In genomic region chr18:51666717-51667320, GRCh38 we compare ENCODE assay signal across 11 cellular contexts.
DNase-seq lines count a peak whose midpoint lies in the region; ATAC-seq, FAIRE-seq and TF ChIP-seq lines count a peak whose summit lies in the region.
"Had no signal": no experiment of that assay in that cellular context is flagged by ENCODE, and none has a peak within 500 bp of the region (broad histone marks: within the 10 kb centered on the region; RNA-seq: fewer than 3 reads in every experiment).

No MANE protein-coding gene starts in this region.

- intact Hi-C loops in body of pancreas (cut with DNase I) = loop anchor here (10.0 kb wide), 1 partner anchor 618 kb away; no protein-coding TSS in a partner anchor
- intact Hi-C loops in Calu3 (cut with micrococcal nuclease; ENCODE audit: unreplicated experiment) = loop anchor here (5.0 kb wide), 2 partner anchors 560 to 1715 kb away; no protein-coding TSS in a partner anchor

- no peaks in the 10 kb centered on the region for H3K27me3 ChIP-seq in body of pancreas

- H3K27ac ChIP-seq in body of pancreas = no peak overlapping the region
- H3K27ac ChIP-seq: KMS-11 had no signal

- H3K9me3 ChIP-seq in body of pancreas = no peaks in the 10 kb centered on the region

- H3K36me3 Mint-ChIP-seq in Calu3 (ENCODE audit: insufficient read depth, unreplicated experiment) = no peaks in the 10 kb centered on the region
- H3K36me3 Mint-ChIP-seq: CD8-positive, alpha-beta memory T cell had no signal

- TF ChIP-seq CTCF in body of pancreas (IDR thresholded peaks at IDR 0.05) (no peak), Calu3 (IDR thresholded peaks at IDR 0.05; ENCODE audit: unreplicated experiment) (no peak), D721Med (IDR thresholded peaks at IDR 0.05; ENCODE audit: insufficient read depth, missing control alignments) (no peak)

- no peak overlapping the region for H3K27ac Mint-ChIP-seq in Calu3 (ENCODE audit: unreplicated experiment)
- H3K27ac Mint-ChIP-seq: CD8-positive, alpha-beta memory T cell; T-helper 17 cell had no signal

- H3K36me3 ChIP-seq in body of pancreas (replicated peaks in 1 of 2; ENCODE audit: insufficient read depth in 1 of 2, low read depth in 2 of 2) = no peaks in the 10 kb centered on the region

- no peaks in the 10 kb centered on the region for H3K9me3 Mint-ChIP-seq in Calu3 (ENCODE audit: low read depth, unreplicated experiment)

- ATAC-seq in body of pancreas (no peak), GM21717 (IDR thresholded peaks at IDR 0.05; ENCODE audit: unreplicated experiment) (no peak)
- ATAC-seq: T-helper 17 cell had no signal

- TF ChIP-seq POLR2A in body of pancreas (IDR thresholded peaks at IDR 0.05) = no peak

- H3K4me3 Mint-ChIP-seq in Calu3 (ENCODE audit: low read depth, unreplicated experiment) = no peak overlapping the region
- H3K4me3 Mint-ChIP-seq: CD8-positive, alpha-beta memory T cell; T-helper 17 cell had no signal

- H3K4me1 ChIP-seq in body of pancreas = peaks cover 6% of the 10 kb centered on the region

- H3K4me3 ChIP-seq in body of pancreas = no peak overlapping the region

- no TSS peak for BruUV-seq in Calu3 (replicated peaks; lab: Mats Ljungman, UMichigan)

- H3K27me3 Mint-ChIP-seq in Calu3 (ENCODE audit: unreplicated experiment) = peaks cover 36% of the 10 kb centered on the region

- H3K4me1 Mint-ChIP-seq in Calu3 (ENCODE audit: low read depth, unreplicated experiment) = no peaks in the 10 kb centered on the region
- H3K4me1 Mint-ChIP-seq: T-helper 17 cell had no signal

- peak; percentile 91 for DNase-seq in DMS 273 (lab: John Stamatoyannopoulos, UW; ENCODE audit: unreplicated experiment)
- peak; percentile 89 for DNase-seq in NCI-H2171 (lab: John Stamatoyannopoulos, UW)
- DNase-seq in body of pancreas = peak in 3 of 4 donors; percentile 13 to 56 (median 44)
- DNase-seq in mucosa of gallbladder (ENCODE audit: low spot score) = peak; percentile 33
- DNase-seq in stimulated activated CD4-positive, alpha-beta T cell treated with anti-CD3 and anti-CD28 coated beads, Interleukin-4, amount 100 ng/mL, for 4 hours = no peak
- DNase-seq in Calu3 = no peak
- no peak for DNase-seq in D721Med (ENCODE audit: insufficient read length, low spot score)
- DNase-seq: CD8-positive, alpha-beta memory T cell; T-helper 17 cell had no signal

- WGBS in body of pancreas, 2 donors = 5 to 12% methylated on average over 5 to 10 of the region's 10 CpGs

- CTCF ChIA-PET in Calu3 (lab: Charles Lee) = no interaction called here

- no peak for FAIRE-seq in D721Med (lab: Jason Lieb, UNC)

Comparison
In these comparisons a context has a peak if more than half of its experiments do, and no peak if none do; other contexts are left out.
1. DNase-seq: peak in DMS 273 (single experiment), NCI-H2171 (single experiment), body of pancreas (3 of 4) and mucosa of gallbladder (single experiment); none in stimulated activated CD4-positive, alpha-beta T cell treated with anti-CD3 and anti-CD28 coated beads, Interleukin-4, amount 100 ng/mL, for 4 hours (0 of 2), Calu3 (single experiment) and D721Med (single experiment).